ENCODE assay signal across 14 cellular contexts in genomic region chr11:122755409-122755808, GRCh38.
A peak's percentile ranks its signal among the peaks of the same experiment; 100 is the strongest.
DNase-seq lines count a peak whose midpoint lies in the region; ATAC-seq and TF ChIP-seq lines count a peak whose summit lies in the region.
"Had no signal": no experiment of that assay in that cellular context is flagged by ENCODE, and none has a peak within 500 bp of the region (broad histone marks: within the 10 kb centered on the region; RNA-seq: fewer than 3 reads in every experiment).

No MANE protein-coding gene starts in this region.

- H3K9me2 ChIP-seq in Karpas-422 (replicated peaks; ENCODE audit: insufficient read depth, low read length), result no peaks in the 10 kb centered on the region

- H3K9ac ChIP-seq in Karpas-422 (ENCODE audit: low read length), result no peak overlapping the region

- no peaks in the 10 kb centered on the region for H3K79me2 ChIP-seq in Karpas-422 (ENCODE audit: low read length)

- H3K27me3 Mint-ChIP-seq in activated naive CD8-positive, alpha-beta T cell treated with anti-CD3 and anti-CD28 coated beads, Interleukin-2, amount 10 ng/mL, durations not matched to agents 7 days and 5 days, result no peaks in the 10 kb centered on the region
- H3K27me3 Mint-ChIP-seq in activated naive CD8-positive, alpha-beta T cell treated with anti-CD3 and anti-CD28 coated beads for 36 hours, result no peaks in the 10 kb centered on the region
- no peaks in the 10 kb centered on the region for H3K27me3 Mint-ChIP-seq in activated naive CD8-positive, alpha-beta T cell treated with anti-CD3 and anti-CD28 coated beads, Interleukin-2, amount 50 U/mL, for 24 hours
- peaks cover 27% of the 10 kb centered on the region for H3K27me3 Mint-ChIP-seq in progenitor cell of endocrine pancreas
- H3K27me3 Mint-ChIP-seq: activated B cell treated with CpG ODN at 0.5 μM for 24 hours had no signal

- no peaks in the 10 kb centered on the region for H3K9me3 Mint-ChIP-seq in activated naive CD8-positive, alpha-beta T cell treated with anti-CD3 and anti-CD28 coated beads, Interleukin-2, amount 10 ng/mL, durations not matched to agents 7 days and 5 days
- H3K9me3 Mint-ChIP-seq in activated naive CD8-positive, alpha-beta T cell treated with anti-CD3 and anti-CD28 coated beads for 36 hours, result no peaks in the 10 kb centered on the region
- H3K9me3 Mint-ChIP-seq in activated naive CD8-positive, alpha-beta T cell treated with anti-CD3 and anti-CD28 coated beads, Interleukin-2, amount 50 U/mL, for 24 hours, result no peaks in the 10 kb centered on the region
- no peaks in the 10 kb centered on the region for H3K9me3 Mint-ChIP-seq in progenitor cell of endocrine pancreas (ENCODE audit: low read depth)
- H3K9me3 Mint-ChIP-seq: activated B cell treated with CpG ODN at 0.5 μM for 24 hours had no signal

- no peak overlapping the region for H2AFZ ChIP-seq in Karpas-422 (ENCODE audit: low read length)

- peaks cover 73% of the 10 kb centered on the region for H3K4me1 Mint-ChIP-seq in activated naive CD8-positive, alpha-beta T cell treated with anti-CD3 and anti-CD28 coated beads, Interleukin-2, amount 10 ng/mL, durations not matched to agents 7 days and 5 days
- peaks cover 59% of the 10 kb centered on the region for H3K4me1 Mint-ChIP-seq in activated naive CD8-positive, alpha-beta T cell treated with anti-CD3 and anti-CD28 coated beads for 36 hours
- peaks cover 67% of the 10 kb centered on the region for H3K4me1 Mint-ChIP-seq in activated naive CD8-positive, alpha-beta T cell treated with anti-CD3 and anti-CD28 coated beads, Interleukin-2, amount 50 U/mL, for 24 hours
- H3K4me1 Mint-ChIP-seq in progenitor cell of endocrine pancreas (ENCODE audit: low read depth), result peaks cover 9% of the 10 kb centered on the region

- H3K9me3 ChIP-seq in Karpas-422 (ENCODE audit: low read length), result no peaks in the 10 kb centered on the region

- TF ChIP-seq CTCF in progenitor cell of endocrine pancreas (IDR thresholded peaks at IDR 0.05; ENCODE audit: unreplicated experiment), result no peak

- no peak for DNase-seq in activated naive CD8-positive, alpha-beta T cell treated with anti-CD3 and anti-CD28 coated beads, Interleukin-2, amount 10 ng/mL, durations not matched to agents 7 days and 5 days
- no peak for DNase-seq in activated naive CD8-positive, alpha-beta T cell treated with anti-CD3 and anti-CD28 coated beads for 36 hours
- no peak for DNase-seq in Karpas-422
- DNase-seq in activated naive CD8-positive, alpha-beta T cell treated with anti-CD3 and anti-CD28 coated beads, Interleukin-2, amount 50 U/mL, for 24 hours, result no peak
- no peak for DNase-seq in progenitor cell of endocrine pancreas (ENCODE audit: low spot score, unreplicated experiment)
- no peak for DNase-seq in AML-193 (lab: John Stamatoyannopoulos, UW)
- no peak for DNase-seq in NCI-H1105 (lab: John Stamatoyannopoulos, UW)
- DNase-seq in NCI-H69 (lab: John Stamatoyannopoulos, UW), result no peak
- DNase-seq: activated B cell treated with CpG ODN at 0.5 μM for 24 hours; activated naive CD4-positive, alpha-beta T cell treated with anti-CD3 and anti-CD28 coated beads, Interleukin-2, amount 50 U/mL, for 16 hours; foreskin fibroblast; mesenchymal stem cell; nucleus accumbens; stimulated activated naive CD4-positive, alpha-beta T cell treated with Interleukin-2 at 50 U/mL for 16 hours had no signal

- no peaks in the 10 kb centered on the region for H3K27me3 ChIP-seq in Karpas-422 (ENCODE audit: low read length)

- peak overlapping the region; percentile 37 for H3K4me2 ChIP-seq in Karpas-422 (ENCODE audit: low read depth, low read length, poor library complexity, severe bottlenecking)

- H3K4me1 ChIP-seq in Karpas-422 (ENCODE audit: low read length), result peaks cover 38% of the 10 kb centered on the region

- no peak for ATAC-seq in activated naive CD8-positive, alpha-beta T cell treated with anti-CD3 and anti-CD28 coated beads, Interleukin-2, amount 10 ng/mL, durations not matched to agents 7 days and 5 days (ENCODE audit: low read depth)
- ATAC-seq in activated naive CD8-positive, alpha-beta T cell treated with anti-CD3 and anti-CD28 coated beads, Interleukin-2, amount 50 U/mL, for 24 hours, result no peak

- peak overlapping the region; percentile 73 for H3K27ac ChIP-seq in Karpas-422 (ENCODE audit: low read length)

- no peaks in the 10 kb centered on the region for H4K20me1 ChIP-seq in Karpas-422 (ENCODE audit: insufficient read depth, low read depth, low read length)

- POLR2A ChIA-PET in activated naive CD8-positive, alpha-beta T cell treated with anti-CD3 and anti-CD28 coated beads, Interleukin-2, amount 10 ng/mL, durations not matched to agents 7 days and 5 days (lab: Charles Lee), result interaction anchor here (1.2 to 5.4 kb wide), 12 partner anchors 11 to 127 kb away, joined by 4 to 43 read pairs (median 6); partner anchors contain the start of gene UBASH3B

- H3K27ac Mint-ChIP-seq in activated naive CD8-positive, alpha-beta T cell treated with anti-CD3 and anti-CD28 coated beads, Interleukin-2, amount 10 ng/mL, durations not matched to agents 7 days and 5 days, result peak overlapping the region; percentile 57
- H3K27ac Mint-ChIP-seq in activated naive CD8-positive, alpha-beta T cell treated with anti-CD3 and anti-CD28 coated beads for 36 hours, result no peak overlapping the region
- peak overlapping the region; percentile 43 for H3K27ac Mint-ChIP-seq in activated naive CD8-positive, alpha-beta T cell treated with anti-CD3 and anti-CD28 coated beads, Interleukin-2, amount 50 U/mL, for 24 hours
- H3K27ac Mint-ChIP-seq in progenitor cell of endocrine pancreas, result peak overlapping the region; percentile 22

- H3K4me3 Mint-ChIP-seq in activated naive CD8-positive, alpha-beta T cell treated with anti-CD3 and anti-CD28 coated beads, Interleukin-2, amount 10 ng/mL, durations not matched to agents 7 days and 5 days, result no peak overlapping the region
- no peak overlapping the region for H3K4me3 Mint-ChIP-seq in activated naive CD8-positive, alpha-beta T cell treated with anti-CD3 and anti-CD28 coated beads for 36 hours
- H3K4me3 Mint-ChIP-seq in activated naive CD8-positive, alpha-beta T cell treated with anti-CD3 and anti-CD28 coated beads, Interleukin-2, amount 50 U/mL, for 24 hours, result no peak overlapping the region
- no peak overlapping the region for H3K4me3 Mint-ChIP-seq in progenitor cell of endocrine pancreas (ENCODE audit: low read depth)
- H3K4me3 Mint-ChIP-seq: activated B cell treated with CpG ODN at 0.5 μM for 24 hours had no signal

- H3K36me3 Mint-ChIP-seq in activated naive CD8-positive, alpha-beta T cell treated with anti-CD3 and anti-CD28 coated beads, Interleukin-2, amount 10 ng/mL, durations not matched to agents 7 days and 5 days, result peaks cover 8% of the 10 kb centered on the region
- H3K36me3 Mint-ChIP-seq in activated naive CD8-positive, alpha-beta T cell treated with anti-CD3 and anti-CD28 coated beads for 36 hours, result peaks cover 2% of the 10 kb centered on the region
- H3K36me3 Mint-ChIP-seq in activated naive CD8-positive, alpha-beta T cell treated with anti-CD3 and anti-CD28 coated beads, Interleukin-2, amount 50 U/mL, for 24 hours (ENCODE audit: low read depth), result peaks cover 10% of the 10 kb centered on the region
- no peaks in the 10 kb centered on the region for H3K36me3 Mint-ChIP-seq in progenitor cell of endocrine pancreas (ENCODE audit: insufficient read depth)

- H3K4me3 ChIP-seq in Karpas-422 (ENCODE audit: low read length), result no peak overlapping the region

- H3K36me3 ChIP-seq in Karpas-422 (ENCODE audit: insufficient read depth, low read length), result no peaks in the 10 kb centered on the region
